Comparison of ENCODE assay signal across 1 cellular context in genomic region chr12:30450872-30451271, GRCh38.
TF ChIP-seq lines count a peak whose summit lies in the region.

No MANE protein-coding gene starts in this region.

TF ChIP-seq in K562, 482 proteins besides CTCF, POLR2A, EP300 and RAD21 (continued from another document):
- TF ChIP-seq RERE (CRISPR knock-in tag; IDR thresholded peaks at IDR 0.05; ENCODE audit: borderline replicate concordance) (no peak), GATAD2A (IDR thresholded peaks at IDR 0.05) (no peak), CBFA2T2 (conservative IDR thresholded peaks at IDR 0.05) (peak; percentile 35; the same call in 1 of the 2 replicates), CHD2 (IDR thresholded peaks at IDR 0.05; ENCODE audit: low read depth, low read length) (no peak), SMAD1 (IDR thresholded peaks at IDR 0.05; ENCODE audit: low read depth, low read length, partially characterized antibody) (peak; percentile 85), LEF1 (IDR thresholded peaks at IDR 0.05) (0 out of 2 replicates have a peak, but pooled peaks have one; percentile 48)
TF ChIP-seq in K562: peak in this region for 49.
